16 cellular contexts compared by ENCODE assay signal in the genomic region with DNA sequence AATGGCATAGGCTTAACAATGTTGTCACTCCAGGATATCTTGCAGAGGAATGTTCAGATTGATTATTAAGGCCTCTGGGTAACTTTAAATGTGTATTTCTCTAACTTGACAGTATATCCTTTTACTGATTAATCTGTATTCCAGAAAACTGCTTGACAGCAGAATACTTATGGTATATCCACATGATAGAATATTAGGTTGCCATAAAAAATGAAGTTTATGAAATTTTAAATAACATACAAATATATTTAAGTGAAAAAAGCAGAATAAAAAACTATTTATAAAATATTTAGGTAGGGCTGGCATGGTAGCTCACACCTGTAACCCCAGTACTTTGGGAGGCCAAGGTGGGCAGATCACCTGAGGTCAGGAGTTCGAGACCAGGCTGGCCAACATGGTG.
"Had no signal": no experiment of that assay in that cellular context is flagged by ENCODE, and none has a peak within 500 bp of the region (broad histone marks: within the 10 kb centered on the region; RNA-seq: fewer than 3 reads in every experiment).

No MANE protein-coding gene starts in this region.

- ATAC-seq: left ventricle myocardium superior, sciatic nerve, upper lobe of right lung, WTC11 had no signal

- H3K4me1 ChIP-seq: breast epithelium had no signal

- H3K36me3 ChIP-seq: breast epithelium had no signal

- H3K9me3 Mint-ChIP-seq: immature natural killer cell, WTC11 had no signal

- H3K4me3 Mint-ChIP-seq: immature natural killer cell, WTC11 had no signal

- DNase-seq: activated CD4-positive, alpha-beta T cell treated with anti-CD3 and anti-CD28 coated beads for 4 hours; activated naive CD4-positive, alpha-beta T cell; aorta; cerebellar nuclear complex; dermis blood vessel endothelial cell; effector memory CD4-positive, alpha-beta T cell; esophagus squamous epithelium; immature natural killer cell; kidney glomerular epithelial cell; left ventricle myocardium superior; stimulated activated CD4-positive, alpha-beta T cell treated with anti-CD3 and anti-CD28 coated beads, Interleukin-4, amount 100 ng/mL, for 4 hours; stimulated activated naive CD4-positive, alpha-beta T cell; upper lobe of right lung had no signal

- H3K9me3 ChIP-seq: breast epithelium, esophagus squamous epithelium, upper lobe of right lung had no signal

- H3K4me3 ChIP-seq: breast epithelium, esophagus squamous epithelium, upper lobe of right lung had no signal

- H3K27ac ChIP-seq: breast epithelium, esophagus squamous epithelium, upper lobe of right lung had no signal

- H3K27me3 ChIP-seq: breast epithelium, esophagus squamous epithelium, upper lobe of right lung had no signal
